1 cellular context compared by ENCODE assay signal in the genomic region with DNA sequence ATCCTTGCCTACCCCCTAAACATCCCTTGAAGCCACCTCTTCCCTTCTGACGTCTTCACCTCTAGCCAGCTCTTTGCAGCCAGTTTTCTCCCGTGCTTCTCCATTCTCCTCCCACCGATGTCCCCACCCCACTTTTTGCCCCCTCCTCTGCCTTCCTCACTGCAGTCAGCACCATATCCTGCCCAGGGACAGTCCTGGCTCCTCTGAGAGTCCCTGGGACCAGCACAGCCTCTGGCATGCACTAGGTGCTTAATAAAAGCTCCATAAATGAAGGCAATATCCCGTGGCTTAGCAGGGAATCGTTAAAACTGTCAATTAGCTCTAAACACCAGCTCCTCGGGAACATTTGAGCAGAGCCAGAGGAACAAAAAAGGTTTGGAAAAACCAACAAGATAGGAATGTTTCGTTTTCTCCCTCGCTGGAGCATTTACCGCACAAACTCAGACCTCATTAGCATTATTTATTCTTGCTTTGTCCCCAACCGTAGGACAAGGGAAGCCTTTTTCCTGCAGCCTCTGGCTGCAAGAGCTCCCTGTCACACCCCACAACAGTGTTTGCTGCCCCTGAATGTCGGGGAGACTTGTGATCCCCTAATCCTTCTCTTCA.
TF ChIP-seq lines count a peak whose summit lies in the region.

No MANE protein-coding gene starts in this region.

TF ChIP-seq in GM23338, 12 proteins besides CTCF, POLR2A, EP300 and RAD21 (continued from another document):
- TF ChIP-seq, protein P1, sequence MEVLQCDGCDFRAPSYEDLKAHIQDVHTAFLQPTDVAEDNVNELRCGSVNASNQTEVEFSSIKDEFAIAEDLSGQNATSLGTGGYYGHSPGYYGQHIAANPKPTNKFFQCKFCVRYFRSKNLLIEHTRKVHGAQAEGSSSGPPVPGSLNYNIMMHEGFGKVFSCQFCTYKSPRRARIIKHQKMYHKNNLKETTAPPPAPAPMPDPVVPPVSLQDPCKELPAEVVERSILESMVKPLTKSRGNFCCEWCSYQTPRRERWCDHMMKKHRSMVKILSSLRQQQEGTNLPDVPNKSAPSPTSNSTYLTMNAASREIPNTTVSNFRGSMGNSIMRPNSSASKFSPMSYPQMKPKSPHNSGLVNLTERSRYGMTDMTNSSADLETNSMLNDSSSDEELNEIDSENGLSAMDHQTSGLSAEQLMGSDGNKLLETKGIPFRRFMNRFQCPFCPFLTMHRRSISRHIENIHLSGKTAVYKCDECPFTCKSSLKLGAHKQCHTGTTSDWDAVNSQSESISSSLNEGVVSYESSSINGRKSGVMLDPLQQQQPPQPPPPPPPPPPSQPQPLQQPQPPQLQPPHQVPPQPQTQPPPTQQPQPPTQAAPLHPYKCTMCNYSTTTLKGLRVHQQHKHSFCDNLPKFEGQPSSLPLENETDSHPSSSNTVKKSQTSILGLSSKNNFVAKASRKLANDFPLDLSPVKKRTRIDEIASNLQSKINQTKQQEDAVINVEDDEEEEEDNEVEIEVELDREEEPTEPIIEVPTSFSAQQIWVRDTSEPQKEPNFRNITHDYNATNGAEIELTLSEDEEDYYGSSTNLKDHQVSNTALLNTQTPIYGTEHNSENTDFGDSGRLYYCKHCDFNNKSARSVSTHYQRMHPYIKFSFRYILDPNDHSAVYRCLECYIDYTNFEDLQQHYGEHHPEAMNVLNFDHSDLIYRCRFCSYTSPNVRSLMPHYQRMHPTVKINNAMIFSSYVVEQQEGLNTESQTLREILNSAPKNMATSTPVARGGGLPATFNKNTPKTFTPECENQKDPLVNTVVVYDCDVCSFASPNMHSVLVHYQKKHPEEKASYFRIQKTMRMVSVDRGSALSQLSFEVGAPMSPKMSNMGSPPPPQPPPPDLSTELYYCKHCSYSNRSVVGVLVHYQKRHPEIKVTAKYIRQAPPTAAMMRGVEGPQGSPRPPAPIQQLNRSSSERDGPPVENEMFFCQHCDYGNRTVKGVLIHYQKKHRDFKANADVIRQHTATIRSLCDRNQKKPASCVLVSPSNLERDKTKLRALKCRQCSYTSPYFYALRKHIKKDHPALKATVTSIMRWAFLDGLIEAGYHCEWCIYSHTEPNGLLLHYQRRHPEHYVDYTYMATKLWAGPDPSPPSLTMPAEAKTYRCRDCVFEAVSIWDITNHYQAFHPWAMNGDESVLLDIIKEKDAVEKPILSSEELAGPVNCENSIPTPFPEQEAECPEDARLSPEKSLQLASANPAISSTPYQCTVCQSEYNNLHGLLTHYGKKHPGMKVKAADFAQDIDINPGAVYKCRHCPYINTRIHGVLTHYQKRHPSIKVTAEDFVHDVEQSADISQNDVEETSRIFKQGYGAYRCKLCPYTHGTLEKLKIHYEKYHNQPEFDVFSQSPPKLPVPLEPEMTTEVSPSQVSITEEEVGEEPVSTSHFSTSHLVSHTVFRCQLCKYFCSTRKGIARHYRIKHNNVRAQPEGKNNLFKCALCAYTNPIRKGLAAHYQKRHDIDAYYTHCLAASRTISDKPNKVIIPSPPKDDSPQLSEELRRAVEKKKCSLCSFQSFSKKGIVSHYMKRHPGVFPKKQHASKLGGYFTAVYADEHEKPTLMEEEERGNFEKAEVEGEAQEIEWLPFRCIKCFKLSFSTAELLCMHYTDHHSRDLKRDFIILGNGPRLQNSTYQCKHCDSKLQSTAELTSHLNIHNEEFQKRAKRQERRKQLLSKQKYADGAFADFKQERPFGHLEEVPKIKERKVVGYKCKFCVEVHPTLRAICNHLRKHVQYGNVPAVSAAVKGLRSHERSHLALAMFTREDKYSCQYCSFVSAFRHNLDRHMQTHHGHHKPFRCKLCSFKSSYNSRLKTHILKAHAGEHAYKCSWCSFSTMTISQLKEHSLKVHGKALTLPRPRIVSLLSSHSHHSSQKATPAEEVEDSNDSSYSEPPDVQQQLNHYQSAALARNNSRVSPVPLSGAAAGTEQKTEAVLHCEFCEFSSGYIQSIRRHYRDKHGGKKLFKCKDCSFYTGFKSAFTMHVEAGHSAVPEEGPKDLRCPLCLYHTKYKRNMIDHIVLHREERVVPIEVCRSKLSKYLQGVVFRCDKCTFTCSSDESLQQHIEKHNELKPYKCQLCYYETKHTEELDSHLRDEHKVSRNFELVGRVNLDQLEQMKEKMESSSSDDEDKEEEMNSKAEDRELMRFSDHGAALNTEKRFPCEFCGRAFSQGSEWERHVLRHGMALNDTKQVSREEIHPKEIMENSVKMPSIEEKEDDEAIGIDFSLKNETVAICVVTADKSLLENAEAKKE (CRISPR knock-in tag; IDR thresholded peaks at IDR 0.05) = no peak
- no peak for TF ChIP-seq CREB1 (CRISPR knock-in tag; IDR thresholded peaks at IDR 0.05; ENCODE audit: low read depth)
- TF ChIP-seq ZNF331 (CRISPR knock-in tag; IDR thresholded peaks at IDR 0.05; ENCODE audit: low read depth) = no peak
- TF ChIP-seq JUNB (IDR thresholded peaks at IDR 0.05; ENCODE audit: unreplicated experiment) = no peak
- TF ChIP-seq EZH2 (IDR thresholded peaks at IDR 0.05; ENCODE audit: low read depth, unreplicated experiment) = no peak
- TF ChIP-seq, protein P2, sequence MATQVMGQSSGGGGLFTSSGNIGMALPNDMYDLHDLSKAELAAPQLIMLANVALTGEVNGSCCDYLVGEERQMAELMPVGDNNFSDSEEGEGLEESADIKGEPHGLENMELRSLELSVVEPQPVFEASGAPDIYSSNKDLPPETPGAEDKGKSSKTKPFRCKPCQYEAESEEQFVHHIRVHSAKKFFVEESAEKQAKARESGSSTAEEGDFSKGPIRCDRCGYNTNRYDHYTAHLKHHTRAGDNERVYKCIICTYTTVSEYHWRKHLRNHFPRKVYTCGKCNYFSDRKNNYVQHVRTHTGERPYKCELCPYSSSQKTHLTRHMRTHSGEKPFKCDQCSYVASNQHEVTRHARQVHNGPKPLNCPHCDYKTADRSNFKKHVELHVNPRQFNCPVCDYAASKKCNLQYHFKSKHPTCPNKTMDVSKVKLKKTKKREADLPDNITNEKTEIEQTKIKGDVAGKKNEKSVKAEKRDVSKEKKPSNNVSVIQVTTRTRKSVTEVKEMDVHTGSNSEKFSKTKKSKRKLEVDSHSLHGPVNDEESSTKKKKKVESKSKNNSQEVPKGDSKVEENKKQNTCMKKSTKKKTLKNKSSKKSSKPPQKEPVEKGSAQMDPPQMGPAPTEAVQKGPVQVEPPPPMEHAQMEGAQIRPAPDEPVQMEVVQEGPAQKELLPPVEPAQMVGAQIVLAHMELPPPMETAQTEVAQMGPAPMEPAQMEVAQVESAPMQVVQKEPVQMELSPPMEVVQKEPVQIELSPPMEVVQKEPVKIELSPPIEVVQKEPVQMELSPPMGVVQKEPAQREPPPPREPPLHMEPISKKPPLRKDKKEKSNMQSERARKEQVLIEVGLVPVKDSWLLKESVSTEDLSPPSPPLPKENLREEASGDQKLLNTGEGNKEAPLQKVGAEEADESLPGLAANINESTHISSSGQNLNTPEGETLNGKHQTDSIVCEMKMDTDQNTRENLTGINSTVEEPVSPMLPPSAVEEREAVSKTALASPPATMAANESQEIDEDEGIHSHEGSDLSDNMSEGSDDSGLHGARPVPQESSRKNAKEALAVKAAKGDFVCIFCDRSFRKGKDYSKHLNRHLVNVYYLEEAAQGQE (IDR thresholded peaks at IDR 0.05; ENCODE audit: unreplicated experiment) = no peak
- TF ChIP-seq POLR2AphosphoS5 (IDR thresholded peaks at IDR 0.05; ENCODE audit: low read depth) = no peak
- TF ChIP-seq EZH2phosphoT487 (IDR thresholded peaks at IDR 0.05; ENCODE audit: unreplicated experiment) = no peak
